Comparison of ENCODE assay signal across 8 cellular contexts in genomic region chr11:72642815-72643511, GRCh38. TPM values are rescaled to one million over a fixed set of nuclear protein-coding genes. Genes with fewer than 3 reads are reported as not detected.
DNase-seq lines count a peak whose midpoint lies in the region; ATAC-seq and TF ChIP-seq lines count a peak whose summit lies in the region.

No MANE protein-coding gene starts in this region.

- H3K9me3 ChIP-seq in ectodermal cell (ENCODE audit: control insufficient read depth, low read length) (no peaks in the 10 kb centered on the region), lung (ENCODE audit: control insufficient read depth in 2 of 2, insufficient read depth in 1 of 2, low read length in 1 of 2) (peaks cover 0 to 2% of the 10 kb centered on the region in 2 donors)

- H3K4me1 ChIP-seq in ectodermal cell (ENCODE audit: control insufficient read depth, insufficient read depth, low read length), result no peaks in the 10 kb centered on the region
- H3K4me1 ChIP-seq in lung (ENCODE audit: control insufficient read depth in 2 of 2, insufficient read depth in 2 of 2, low read length in 2 of 2), result peaks cover 0 to 16% of the 10 kb centered on the region in 2 donors

- DNase-seq in GM19238 (ENCODE audit: insufficient read length, low spot score), result peak; percentile 87
- DNase-seq in NCI-H345 (lab: John Stamatoyannopoulos, UW), result peak; percentile 63
- peak; percentile 64 to 71 for DNase-seq in activated CD4-positive, alpha-beta T cell treated with anti-CD3 and anti-CD28 coated beads, Interleukin-2, amount 50 U/mL, for 48 hours
- DNase-seq in lung (ENCODE audit: low spot score), result peak; percentile 45
- DNase-seq in stimulated activated CD8-positive, alpha-beta memory T cell treated with anti-CD3 and anti-CD28 coated beads, Interleukin-12 subunit alpha, Interleukin-12 subunit beta, amount 100 ng/mL, for 24 hours (ENCODE audit: extremely low read depth), result peak; percentile 16

- peak; percentile 84 for ATAC-seq in lung (ENCODE audit: insufficient read depth, low FRiP score)
- no peak for ATAC-seq in HG03175 (IDR thresholded peaks at IDR 0.05; ENCODE audit: unreplicated experiment)

- H3K27ac ChIP-seq in 22Rv1, result no peak overlapping the region
- no peak overlapping the region for H3K27ac ChIP-seq in ectodermal cell (ENCODE audit: insufficient read depth, low read depth, low read length, poor library complexity, severe bottlenecking)
- peak overlapping the region in 1 of 2 donors; percentile 25 for H3K27ac ChIP-seq in lung (ENCODE audit: low read depth in 1 of 2, low read length in 1 of 2)

- WGBS in ectodermal cell, 2 experiments, result 3% methylated on average over 62 of the region's 62 CpGs
- WGBS in lung, 2 donors, result 2% methylated on average over 58 to 62 of the region's 62 CpGs

- H3K27me3 ChIP-seq in ectodermal cell (ENCODE audit: control insufficient read depth, insufficient read depth, low read length, poor library complexity, severe bottlenecking) (peaks cover 54% of the 10 kb centered on the region), lung (ENCODE audit: control insufficient read depth, insufficient read depth) (no peaks in the 10 kb centered on the region)

- H3K4me3 ChIP-seq in ectodermal cell (ENCODE audit: insufficient read depth, low read depth, low read length) (peak overlapping the region; percentile 20), lung (no peak overlapping the region)

- H3K36me3 ChIP-seq in ectodermal cell (ENCODE audit: control insufficient read depth, insufficient read depth, low read length) (no peaks in the 10 kb centered on the region), lung (ENCODE audit: control insufficient read depth in 2 of 2, insufficient read depth in 2 of 2, low read length in 2 of 2) (no peaks in the 10 kb centered on the region)

- TF ChIP-seq CTCF in 22Rv1 (IDR thresholded peaks at IDR 0.05) (peak; percentile 96), lung (IDR thresholded peaks at IDR 0.05; ENCODE audit: control extremely low read depth, extremely low read depth) (peak; percentile 89)

RNA-seq across cellular contexts. Expression of gene PDE2A, which starts 31.3 kb away (rescaled TPM):
- polyA plus RNA-seq in ectodermal cell (2013, experiment 1 of 4), result 23.5 TPM
- polyA plus RNA-seq in ectodermal cell (2013, experiment 2 of 4), result 31.7 TPM
- 17.9 TPM for polyA plus RNA-seq in ectodermal cell (2013, experiment 3 of 4)
- polyA plus RNA-seq in ectodermal cell (2013, experiment 4 of 4), result 15.1 TPM
- total RNA-seq in lung, result 10 to 100 TPM; 16.7 to 20.5 TPM
- 1 to 10 TPM; 7.7 to 8.7 TPM for polyA plus RNA-seq in lung

Comparison
In these comparisons a context has a peak if more than half of its experiments do, and no peak if none do; other contexts are left out.
1. DNase-seq: peak in every context shown above with its lines; median percentile 87 in GM19238; 68 in activated CD4-positive, alpha-beta T cell treated with anti-CD3 and anti-CD28 coated beads, Interleukin-2, amount 50 U/mL, for 48 hours; 63 in NCI-H345; 45 in lung; 16 in stimulated activated CD8-positive, alpha-beta memory T cell treated with anti-CD3 and anti-CD28 coated beads, Interleukin-12 subunit alpha, Interleukin-12 subunit beta, amount 100 ng/mL, for 24 hours.